Comparison of ENCODE assay signal across 11 cellular contexts in genomic region chr2:98835831-98836385, GRCh38.
DNase-seq lines count a peak whose midpoint lies in the region; ATAC-seq and TF ChIP-seq lines count a peak whose summit lies in the region.
"Had no signal": no experiment of that assay in that cellular context is flagged by ENCODE, and none has a peak within 500 bp of the region (broad histone marks: within the 10 kb centered on the region; RNA-seq: fewer than 3 reads in every experiment).

No MANE protein-coding gene starts in this region.

- H3K27me3 ChIP-seq in CD4-positive, CD25-positive, alpha-beta regulatory T cell (ENCODE audit: control insufficient read depth, insufficient read depth, low read length) = peaks cover 4% of the 10 kb centered on the region
- H3K27me3 ChIP-seq in SJCRH30 = no peaks in the 10 kb centered on the region
- H3K27me3 ChIP-seq: esophagus squamous epithelium had no signal

- peak; percentile 20 to 79 (median 63) for DNase-seq in CD4-positive, CD25-positive, alpha-beta regulatory T cell
- DNase-seq in NB4 (ENCODE audit: low read depth) (peak; percentile 96), islet precursor cell (peak; percentile 45), lower leg skin (ENCODE audit: low spot score in 2 of 2) (no peak), SJCRH30 (no peak)
- peak; percentile 35 for DNase-seq in activated T-cell treated with anti-CD3 and anti-CD28 coated beads, Interleukin-2, amount 50 U/mL, for 4 hours
- DNase-seq: esophagus squamous epithelium, NCI-H510A, substantia nigra had no signal

- peak overlapping the region in 3 of 4 donors; percentile 38 to 69 (median 62) for H3K4me3 Mint-ChIP-seq in CD4-positive, CD25-positive, alpha-beta regulatory T cell
- peak overlapping the region; percentile 61 for H3K4me3 Mint-ChIP-seq in activated T-cell treated with anti-CD3 and anti-CD28 coated beads, Interleukin-2, amount 50 U/mL, for 4 hours

- TF ChIP-seq CTCF in NB4 (IDR thresholded peaks at IDR 0.05; ENCODE audit: low read depth, low read length) (no peak), lower leg skin (IDR thresholded peaks at IDR 0.05) (no peak)

- H3K27ac Mint-ChIP-seq in CD4-positive, CD25-positive, alpha-beta regulatory T cell = peak overlapping the region; percentile 93 to 98 (median 96)

- peaks cover 18% of the 10 kb centered on the region for H3K4me1 ChIP-seq in CD4-positive, CD25-positive, alpha-beta regulatory T cell (ENCODE audit: control insufficient read depth, insufficient read depth, low read length, poor library complexity, severe bottlenecking)
- H3K4me1 ChIP-seq in SJCRH30 = no peaks in the 10 kb centered on the region

- peak overlapping the region; percentile 4 for H3K4me3 ChIP-seq in CD4-positive, CD25-positive, alpha-beta regulatory T cell (ENCODE audit: low read depth, low read length)
- no peak overlapping the region for H3K4me3 ChIP-seq in NB4 (ENCODE audit: low read depth, low read length)
- H3K4me3 ChIP-seq in lower leg skin (ENCODE audit: low read depth, poor library complexity, severe bottlenecking) = no peak overlapping the region
- H3K4me3 ChIP-seq in SJCRH30 = no peak overlapping the region
- H3K4me3 ChIP-seq: esophagus squamous epithelium had no signal

- peaks cover 5 to 32% (median 19%) of the 10 kb centered on the region in 4 donors for H3K4me1 Mint-ChIP-seq in CD4-positive, CD25-positive, alpha-beta regulatory T cell
- H3K4me1 Mint-ChIP-seq in activated T-cell treated with anti-CD3 and anti-CD28 coated beads, Interleukin-2, amount 50 U/mL, for 4 hours (ENCODE audit: low read depth) = peaks cover 46% of the 10 kb centered on the region

- H3K9me3 ChIP-seq in CD4-positive, CD25-positive, alpha-beta regulatory T cell (ENCODE audit: control insufficient read depth in 2 of 2, low read length in 2 of 2) = no peaks in the 10 kb centered on the region
- H3K9me3 ChIP-seq in SJCRH30 (replicated peaks) = no peaks in the 10 kb centered on the region
- H3K9me3 ChIP-seq: esophagus squamous epithelium had no signal

- intact Hi-C loops in lower leg skin (cut with DNase I; ENCODE audit: low total_unique reads) = loop anchor here (5.0 kb wide), 1 partner anchor 189 kb away; no protein-coding TSS in a partner anchor

- peak overlapping the region; percentile 66 for H3K27ac ChIP-seq in CD4-positive, CD25-positive, alpha-beta regulatory T cell (ENCODE audit: insufficient read depth, low read length, poor library complexity, severe bottlenecking)
- no peak overlapping the region for H3K27ac ChIP-seq in SJCRH30

- peaks cover 6% of the 10 kb centered on the region for H3K27me3 Mint-ChIP-seq in CD4-positive, CD25-positive, alpha-beta regulatory T cell
- no peaks in the 10 kb centered on the region for H3K27me3 Mint-ChIP-seq in activated T-cell treated with anti-CD3 and anti-CD28 coated beads, Interleukin-2, amount 50 U/mL, for 4 hours (ENCODE audit: low read depth)

- no peaks in the 10 kb centered on the region for H3K36me3 ChIP-seq in CD4-positive, CD25-positive, alpha-beta regulatory T cell (ENCODE audit: control insufficient read depth, insufficient read depth, low read length)
- no peaks in the 10 kb centered on the region for H3K36me3 ChIP-seq in SJCRH30

- TF ChIP-seq POLR2A in NB4 (IDR thresholded peaks at IDR 0.05; ENCODE audit: extremely low read depth, insufficient read length) = no peak
- no peak for TF ChIP-seq POLR2A in lower leg skin (IDR thresholded peaks at IDR 0.05)

- ATAC-seq in CD4-positive, CD25-positive, alpha-beta regulatory T cell (ENCODE audit: low read depth in 2 of 2) = peak; percentile 83
- ATAC-seq in activated T-cell treated with anti-CD3 and anti-CD28 coated beads, Interleukin-2, amount 50 U/mL, for 4 hours = peak; percentile 80 to 85
- no peak for ATAC-seq in GM19455 (IDR thresholded peaks at IDR 0.05; ENCODE audit: unreplicated experiment)
- no peak for ATAC-seq in GM21723 (IDR thresholded peaks at IDR 0.05; ENCODE audit: unreplicated experiment)

- no peaks in the 10 kb centered on the region for H3K36me3 Mint-ChIP-seq in CD4-positive, CD25-positive, alpha-beta regulatory T cell
- H3K36me3 Mint-ChIP-seq in activated T-cell treated with anti-CD3 and anti-CD28 coated beads, Interleukin-2, amount 50 U/mL, for 4 hours (ENCODE audit: insufficient read depth) = no peaks in the 10 kb centered on the region

- 68 to 70% methylated on average over 10 of the region's 10 CpGs for WGBS in lower leg skin, 2 donors

- H3K9me3 Mint-ChIP-seq in CD4-positive, CD25-positive, alpha-beta regulatory T cell = no peaks in the 10 kb centered on the region
- no peaks in the 10 kb centered on the region for H3K9me3 Mint-ChIP-seq in activated T-cell treated with anti-CD3 and anti-CD28 coated beads, Interleukin-2, amount 50 U/mL, for 4 hours

Comparison
In these comparisons a context has a peak if more than half of its experiments do, and no peak if none do; other contexts are left out.
1. ATAC-seq: peak in CD4-positive, CD25-positive, alpha-beta regulatory T cell (2 of 2) and activated T-cell treated with anti-CD3 and anti-CD28 coated beads, Interleukin-2, amount 50 U/mL, for 4 hours (2 of 2); none in GM19455 (single experiment) and GM21723 (single experiment).
2. DNase-seq: peak in CD4-positive, CD25-positive, alpha-beta regulatory T cell (3 of 3), NB4 (single experiment), activated T-cell treated with anti-CD3 and anti-CD28 coated beads, Interleukin-2, amount 50 U/mL, for 4 hours (single experiment) and islet precursor cell (single experiment); none in lower leg skin (0 of 2) and SJCRH30 (0 of 2).